Comparison of ENCODE assay signal across 8 cellular contexts in genomic region chr12:50765325-50765911, GRCh38. TPM values are rescaled to one million over a fixed set of nuclear protein-coding genes. Genes with fewer than 3 reads are reported as not detected.
A peak's percentile ranks its signal among the peaks of the same experiment; 100 is the strongest.
DNase-seq lines count a peak whose midpoint lies in the region; ATAC-seq lines count a peak whose summit lies in the region.

No MANE protein-coding gene starts in this region.

- peaks cover 0 to 4% (median 0%) of the 10 kb centered on the region in 8 donors for H3K9me3 Mint-ChIP-seq in CD4-positive, alpha-beta memory T cell
- H3K9me3 Mint-ChIP-seq in effector memory CD8-positive, alpha-beta T cell, result peaks cover 0 to 6% of the 10 kb centered on the region in 2 donors
- peaks cover 1% of the 10 kb centered on the region for H3K9me3 Mint-ChIP-seq in memory B cell
- H3K9me3 Mint-ChIP-seq in stimulated activated naive CD8-positive, alpha-beta T cell treated with anti-CD3 and anti-CD28 coated beads, Interleukin-15, amount 100 ng/mL, for 72 hours, result no peaks in the 10 kb centered on the region

- DNase-seq in CD4-positive, alpha-beta memory T cell, result peak; percentile 58 to 72 (median 60)
- DNase-seq in NCI-H2196 (lab: John Stamatoyannopoulos, UW; ENCODE audit: unreplicated experiment) (peak; percentile 47), memory B cell (ENCODE audit: low spot score in 2 of 2) (peak; percentile 40 to 46)
- DNase-seq in activated CD4-positive, alpha-beta T cell treated with anti-CD3 and anti-CD28 coated beads for 48 hours, result peak; percentile 47
- peak; percentile 40 to 51 (median 44) for DNase-seq in effector memory CD8-positive, alpha-beta T cell
- DNase-seq in stimulated activated naive CD8-positive, alpha-beta T cell treated with anti-CD3 and anti-CD28 coated beads, Interleukin-15, amount 100 ng/mL, for 72 hours, result peak; percentile 19 to 43

- no peaks in the 10 kb centered on the region for H3K9me3 ChIP-seq in CD4-positive, alpha-beta memory T cell (ENCODE audit: control insufficient read depth in 1 of 2, low read length in 2 of 2)

- POLR2A ChIA-PET in CD4-positive, alpha-beta memory T cell (lab: Charles Lee; ENCODE audit: partially characterized antibody), result interaction anchor here (0.8 to 3.8 kb wide), 17 partner anchors 8 to 1024 kb away, joined by 3 to 31 read pairs (median 4); partner anchors contain the start of genes COX14, DAZAP2, LETMD1 and POU6F1

- ATAC-seq in GM21825 (IDR thresholded peaks at IDR 0.05; ENCODE audit: unreplicated experiment) (peak; percentile 32), memory B cell (ENCODE audit: low read depth) (peak; percentile 25), HG02642 (IDR thresholded peaks at IDR 0.05; ENCODE audit: poor library complexity, unreplicated experiment) (no peak)
- peak; percentile 30 for ATAC-seq in effector memory CD8-positive, alpha-beta T cell (replicated peaks)
- ATAC-seq in stimulated activated naive CD8-positive, alpha-beta T cell treated with anti-CD3 and anti-CD28 coated beads, Interleukin-15, amount 100 ng/mL, for 72 hours, result peak; percentile 38

- peaks cover 2 to 19% of the 10 kb centered on the region in 2 donors for H3K36me3 Mint-ChIP-seq in CD4-positive, alpha-beta memory T cell
- peaks cover 31% of the 10 kb centered on the region for H3K36me3 Mint-ChIP-seq in effector memory CD8-positive, alpha-beta T cell (ENCODE audit: insufficient read depth)
- peaks cover 3% of the 10 kb centered on the region for H3K36me3 Mint-ChIP-seq in memory B cell

- H3K4me3 Mint-ChIP-seq in CD4-positive, alpha-beta memory T cell, result peak overlapping the region; percentile 85 to 95 (median 91)
- H3K4me3 Mint-ChIP-seq in effector memory CD8-positive, alpha-beta T cell, result peak overlapping the region; percentile 89 to 96
- peak overlapping the region; percentile 98 for H3K4me3 Mint-ChIP-seq in memory B cell
- peak overlapping the region; percentile 89 to 99 for H3K4me3 Mint-ChIP-seq in stimulated activated naive CD8-positive, alpha-beta T cell treated with anti-CD3 and anti-CD28 coated beads, Interleukin-15, amount 100 ng/mL, for 72 hours

- no peaks in the 10 kb centered on the region for H3K27me3 ChIP-seq in CD4-positive, alpha-beta memory T cell (ENCODE audit: insufficient read depth, low read length)

- no peaks in the 10 kb centered on the region for H3K27me3 Mint-ChIP-seq in CD4-positive, alpha-beta memory T cell
- no peaks in the 10 kb centered on the region for H3K27me3 Mint-ChIP-seq in effector memory CD8-positive, alpha-beta T cell
- H3K27me3 Mint-ChIP-seq in memory B cell, result no peaks in the 10 kb centered on the region
- H3K27me3 Mint-ChIP-seq in stimulated activated naive CD8-positive, alpha-beta T cell treated with anti-CD3 and anti-CD28 coated beads, Interleukin-15, amount 100 ng/mL, for 72 hours, result no peaks in the 10 kb centered on the region

- H3K27ac ChIP-seq in CD4-positive, alpha-beta memory T cell (ENCODE audit: low read depth, low read length), result peak overlapping the region; percentile 77

- H3K4me3 ChIP-seq in CD4-positive, alpha-beta memory T cell (ENCODE audit: low read length in 2 of 2), result peak overlapping the region; percentile 43 to 67

- H3K36me3 ChIP-seq in CD4-positive, alpha-beta memory T cell (ENCODE audit: insufficient read depth, low read length), result no peaks in the 10 kb centered on the region

- CTCF ChIA-PET in CD4-positive, alpha-beta memory T cell (lab: Charles Lee; ENCODE audit: partially characterized antibody), result interaction anchor here (0.6 to 2.8 kb wide), 27 partner anchors 9 to 586 kb away, joined by 3 to 47 read pairs (median 4); partner anchors contain the start of genes LETMD1 and SLC11A2

- H3K27ac Mint-ChIP-seq in CD4-positive, alpha-beta memory T cell, result peak overlapping the region; percentile 88 to 94 (median 93)
- H3K27ac Mint-ChIP-seq in effector memory CD8-positive, alpha-beta T cell, result peak overlapping the region; percentile 98
- peak overlapping the region; percentile 86 for H3K27ac Mint-ChIP-seq in memory B cell
- H3K27ac Mint-ChIP-seq in stimulated activated naive CD8-positive, alpha-beta T cell treated with anti-CD3 and anti-CD28 coated beads, Interleukin-15, amount 100 ng/mL, for 72 hours, result peak overlapping the region in 1 of 2 donors; percentile 90

- peaks cover 27% of the 10 kb centered on the region for H3K4me1 ChIP-seq in CD4-positive, alpha-beta memory T cell (ENCODE audit: insufficient read depth, low read length)

- intact Hi-C loops in CD4-positive, alpha-beta memory T cell (cut with micrococcal nuclease), result loop anchor here (1.0 to 10.0 kb wide), 8 partner anchors 60 to 767 kb away; partner anchors contain the start of genes BIN2 and LIMA1

- H3K4me1 Mint-ChIP-seq in CD4-positive, alpha-beta memory T cell, result peaks cover 21 to 52% (median 33%) of the 10 kb centered on the region in 4 donors
- peaks cover 19 to 22% of the 10 kb centered on the region in 2 donors for H3K4me1 Mint-ChIP-seq in effector memory CD8-positive, alpha-beta T cell (ENCODE audit: low read depth in 2 of 2)
- H3K4me1 Mint-ChIP-seq in memory B cell, result peaks cover 15% of the 10 kb centered on the region
- H3K4me1 Mint-ChIP-seq in stimulated activated naive CD8-positive, alpha-beta T cell treated with anti-CD3 and anti-CD28 coated beads, Interleukin-15, amount 100 ng/mL, for 72 hours, result peaks cover 50% of the 10 kb centered on the region

RNA-seq across cellular contexts. Expression of gene ATF1, which starts 1.5 kb away (rescaled TPM):
- total RNA-seq in CD4-positive, alpha-beta memory T cell, result 10 to 100 TPM; 52.2 to 52.3 TPM
- polyA plus RNA-seq in CD4-positive, alpha-beta memory T cell, result 10 to 100 TPM; 48.7 to 50.8 TPM
